Comparison of ENCODE assay signal across 1 cellular context in the genomic region with DNA sequence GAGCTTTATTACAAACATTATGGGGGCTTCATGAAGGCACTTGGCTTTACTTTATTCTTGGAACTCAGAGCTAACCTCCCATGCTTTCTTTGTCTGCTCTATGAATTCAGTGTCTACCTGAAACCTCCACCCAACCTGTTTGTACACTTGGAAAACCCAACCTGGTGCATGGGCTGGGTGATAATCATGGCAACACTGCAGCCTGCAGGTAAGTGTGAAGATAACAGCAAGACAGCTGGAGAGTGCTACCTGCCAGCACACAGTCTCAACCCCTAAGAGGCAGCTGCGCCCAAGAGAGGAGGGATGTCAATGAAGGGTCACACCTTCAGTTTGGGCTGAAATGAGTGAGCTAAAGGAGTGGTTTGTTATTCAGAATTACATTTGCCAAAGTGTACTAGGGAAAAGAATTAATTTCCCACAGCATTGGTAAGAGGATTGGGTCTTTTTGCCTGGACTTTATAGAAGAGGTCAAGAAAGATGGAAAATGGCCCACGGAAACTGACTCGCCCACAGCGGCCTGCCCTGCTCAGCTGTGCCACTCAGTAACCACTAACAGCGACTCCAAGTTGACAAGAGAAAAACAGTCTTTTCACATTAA.
TF ChIP-seq lines count a peak whose summit lies in the region.

No MANE protein-coding gene starts in this region.

TF ChIP-seq in HepG2, 621 proteins besides CTCF, POLR2A, EP300 and RAD21 (continued from another document and continues in another):
- TF ChIP-seq, protein P1, sequence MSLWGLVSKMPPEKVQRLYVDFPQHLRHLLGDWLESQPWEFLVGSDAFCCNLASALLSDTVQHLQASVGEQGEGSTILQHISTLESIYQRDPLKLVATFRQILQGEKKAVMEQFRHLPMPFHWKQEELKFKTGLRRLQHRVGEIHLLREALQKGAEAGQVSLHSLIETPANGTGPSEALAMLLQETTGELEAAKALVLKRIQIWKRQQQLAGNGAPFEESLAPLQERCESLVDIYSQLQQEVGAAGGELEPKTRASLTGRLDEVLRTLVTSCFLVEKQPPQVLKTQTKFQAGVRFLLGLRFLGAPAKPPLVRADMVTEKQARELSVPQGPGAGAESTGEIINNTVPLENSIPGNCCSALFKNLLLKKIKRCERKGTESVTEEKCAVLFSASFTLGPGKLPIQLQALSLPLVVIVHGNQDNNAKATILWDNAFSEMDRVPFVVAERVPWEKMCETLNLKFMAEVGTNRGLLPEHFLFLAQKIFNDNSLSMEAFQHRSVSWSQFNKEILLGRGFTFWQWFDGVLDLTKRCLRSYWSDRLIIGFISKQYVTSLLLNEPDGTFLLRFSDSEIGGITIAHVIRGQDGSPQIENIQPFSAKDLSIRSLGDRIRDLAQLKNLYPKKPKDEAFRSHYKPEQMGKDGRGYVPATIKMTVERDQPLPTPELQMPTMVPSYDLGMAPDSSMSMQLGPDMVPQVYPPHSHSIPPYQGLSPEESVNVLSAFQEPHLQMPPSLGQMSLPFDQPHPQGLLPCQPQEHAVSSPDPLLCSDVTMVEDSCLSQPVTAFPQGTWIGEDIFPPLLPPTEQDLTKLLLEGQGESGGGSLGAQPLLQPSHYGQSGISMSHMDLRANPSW (CRISPR knock-in tag; IDR thresholded peaks at IDR 0.05; ENCODE audit: borderline replicate concordance), result 0 out of 2 replicates have a peak, but pooled peaks have one; percentile 62
- TF ChIP-seq ZNF781 (CRISPR knock-in tag; IDR thresholded peaks at IDR 0.05; ENCODE audit: borderline replicate concordance, not compliant biosample characterization), result no peak
- TF ChIP-seq CSRNP2 (CRISPR knock-in tag; conservative IDR thresholded peaks at IDR 0.05; ENCODE audit: low read depth), result no peak
- no peak for TF ChIP-seq SNRNP70 (IDR thresholded peaks at IDR 0.05; ENCODE audit: low read depth, low read length)
- no peak for TF ChIP-seq E2F1 (CRISPR knock-in tag; IDR thresholded peaks at IDR 0.05)
- TF ChIP-seq, protein P2, sequence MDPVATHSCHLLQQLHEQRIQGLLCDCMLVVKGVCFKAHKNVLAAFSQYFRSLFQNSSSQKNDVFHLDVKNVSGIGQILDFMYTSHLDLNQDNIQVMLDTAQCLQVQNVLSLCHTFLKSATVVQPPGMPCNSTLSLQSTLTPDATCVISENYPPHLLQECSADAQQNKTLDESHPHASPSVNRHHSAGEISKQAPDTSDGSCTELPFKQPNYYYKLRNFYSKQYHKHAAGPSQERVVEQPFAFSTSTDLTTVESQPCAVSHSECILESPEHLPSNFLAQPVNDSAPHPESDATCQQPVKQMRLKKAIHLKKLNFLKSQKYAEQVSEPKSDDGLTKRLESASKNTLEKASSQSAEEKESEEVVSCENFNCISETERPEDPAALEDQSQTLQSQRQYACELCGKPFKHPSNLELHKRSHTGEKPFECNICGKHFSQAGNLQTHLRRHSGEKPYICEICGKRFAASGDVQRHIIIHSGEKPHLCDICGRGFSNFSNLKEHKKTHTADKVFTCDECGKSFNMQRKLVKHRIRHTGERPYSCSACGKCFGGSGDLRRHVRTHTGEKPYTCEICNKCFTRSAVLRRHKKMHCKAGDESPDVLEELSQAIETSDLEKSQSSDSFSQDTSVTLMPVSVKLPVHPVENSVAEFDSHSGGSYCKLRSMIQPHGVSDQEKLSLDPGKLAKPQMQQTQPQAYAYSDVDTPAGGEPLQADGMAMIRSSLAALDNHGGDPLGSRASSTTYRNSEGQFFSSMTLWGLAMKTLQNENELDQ (CRISPR knock-in tag; IDR thresholded peaks at IDR 0.05; ENCODE audit: borderline replicate concordance), result no peak
- TF ChIP-seq ZFP62 (CRISPR knock-in tag; IDR thresholded peaks at IDR 0.05), result no peak
- TF ChIP-seq TCF7L2 (IDR thresholded peaks at IDR 0.05; ENCODE audit: low read depth, low read length), result no peak
- TF ChIP-seq ZSCAN22 (CRISPR knock-in tag; IDR thresholded peaks at IDR 0.05), result 0 out of 2 replicates have a peak, but pooled peaks have one; percentile 25
- no peak for TF ChIP-seq ZNF616 (CRISPR knock-in tag; IDR thresholded peaks at IDR 0.05; ENCODE audit: low read depth)
- TF ChIP-seq ZMYM3 (CRISPR knock-in tag; IDR thresholded peaks at IDR 0.05), result 0 out of 2 replicates have a peak, but pooled peaks have one; percentile 56
- TF ChIP-seq, protein P3, sequence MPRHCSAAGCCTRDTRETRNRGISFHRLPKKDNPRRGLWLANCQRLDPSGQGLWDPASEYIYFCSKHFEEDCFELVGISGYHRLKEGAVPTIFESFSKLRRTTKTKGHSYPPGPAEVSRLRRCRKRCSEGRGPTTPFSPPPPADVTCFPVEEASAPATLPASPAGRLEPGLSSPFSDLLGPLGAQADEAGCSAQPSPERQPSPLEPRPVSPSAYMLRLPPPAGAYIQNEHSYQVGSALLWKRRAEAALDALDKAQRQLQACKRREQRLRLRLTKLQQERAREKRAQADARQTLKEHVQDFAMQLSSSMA (CRISPR knock-in tag; IDR thresholded peaks at IDR 0.05), result 0 out of 2 replicates have a peak, but pooled peaks have one; percentile 32
- TF ChIP-seq MIXL1 (CRISPR knock-in tag; IDR thresholded peaks at IDR 0.05), result peak; percentile 75; the same call in 1 of the 2 replicates
- TF ChIP-seq ZC3H4 (CRISPR knock-in tag; IDR thresholded peaks at IDR 0.05; ENCODE audit: borderline replicate concordance), result no peak
- TF ChIP-seq ZNF282 (IDR thresholded peaks at IDR 0.05; ENCODE audit: partially characterized antibody), result no peak
- TF ChIP-seq, protein P4, sequence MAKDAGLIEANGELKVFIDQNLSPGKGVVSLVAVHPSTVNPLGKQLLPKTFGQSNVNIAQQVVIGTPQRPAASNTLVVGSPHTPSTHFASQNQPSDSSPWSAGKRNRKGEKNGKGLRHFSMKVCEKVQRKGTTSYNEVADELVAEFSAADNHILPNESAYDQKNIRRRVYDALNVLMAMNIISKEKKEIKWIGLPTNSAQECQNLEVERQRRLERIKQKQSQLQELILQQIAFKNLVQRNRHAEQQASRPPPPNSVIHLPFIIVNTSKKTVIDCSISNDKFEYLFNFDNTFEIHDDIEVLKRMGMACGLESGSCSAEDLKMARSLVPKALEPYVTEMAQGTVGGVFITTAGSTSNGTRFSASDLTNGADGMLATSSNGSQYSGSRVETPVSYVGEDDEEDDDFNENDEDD (CRISPR knock-in tag; IDR thresholded peaks at IDR 0.05; ENCODE audit: borderline replicate concordance), result peak; percentile 46; the same call in 1 of the 2 replicates
- no peak for TF ChIP-seq RBM22 (optimal IDR thresholded peaks at IDR 0.05; ENCODE audit: low read length)
- no peak for TF ChIP-seq PAX8 (CRISPR knock-in tag; IDR thresholded peaks at IDR 0.05; ENCODE audit: borderline replicate concordance)
- 0 out of 2 replicates have a peak, but pooled peaks have one; percentile 20 for TF ChIP-seq HNF1A (IDR thresholded peaks at IDR 0.05; ENCODE audit: low read depth)
- no peak for TF ChIP-seq HNF1A (CRISPR knock-in tag; IDR thresholded peaks at IDR 0.05; ENCODE audit: borderline replicate concordance)
- peak; percentile 56; the same call in 1 of the 2 replicates for TF ChIP-seq FOXK1 (CRISPR knock-in tag; IDR thresholded peaks at IDR 0.05; ENCODE audit: borderline replicate concordance, low read depth)
- TF ChIP-seq ZBTB7B (CRISPR knock-in tag; IDR thresholded peaks at IDR 0.05), result no peak
- TF ChIP-seq ZBTB21 (CRISPR knock-in tag; IDR thresholded peaks at IDR 0.05), result no peak
- peak; percentile 75; the same call in 1 of the 2 replicates for TF ChIP-seq KLF6 (CRISPR knock-in tag; IDR thresholded peaks at IDR 0.05)
- TF ChIP-seq ELF3 (CRISPR knock-in tag; IDR thresholded peaks at IDR 0.05), result peak; percentile 69
- TF ChIP-seq ZSCAN21 (CRISPR knock-in tag; IDR thresholded peaks at IDR 0.05; ENCODE audit: borderline replicate concordance), result peak; percentile 79; the same call in 1 of the 2 replicates
- no peak for TF ChIP-seq EEA1 (CRISPR knock-in tag; IDR thresholded peaks at IDR 0.05; ENCODE audit: borderline replicate concordance)
- 0 out of 2 replicates have a peak, but pooled peaks have one; percentile 10 for TF ChIP-seq POGK (CRISPR knock-in tag; conservative IDR thresholded peaks at IDR 0.05)
- peak; percentile 77; the same call in 1 of the 2 replicates for TF ChIP-seq REPIN1 (CRISPR knock-in tag; IDR thresholded peaks at IDR 0.05; ENCODE audit: borderline replicate concordance, low read depth)
- no peak for TF ChIP-seq ASH2L (IDR thresholded peaks at IDR 0.05; ENCODE audit: insufficient read length, low read depth, low read length)
- TF ChIP-seq RFXANK (CRISPR knock-in tag; IDR thresholded peaks at IDR 0.05), result no peak
- TF ChIP-seq, protein P5, sequence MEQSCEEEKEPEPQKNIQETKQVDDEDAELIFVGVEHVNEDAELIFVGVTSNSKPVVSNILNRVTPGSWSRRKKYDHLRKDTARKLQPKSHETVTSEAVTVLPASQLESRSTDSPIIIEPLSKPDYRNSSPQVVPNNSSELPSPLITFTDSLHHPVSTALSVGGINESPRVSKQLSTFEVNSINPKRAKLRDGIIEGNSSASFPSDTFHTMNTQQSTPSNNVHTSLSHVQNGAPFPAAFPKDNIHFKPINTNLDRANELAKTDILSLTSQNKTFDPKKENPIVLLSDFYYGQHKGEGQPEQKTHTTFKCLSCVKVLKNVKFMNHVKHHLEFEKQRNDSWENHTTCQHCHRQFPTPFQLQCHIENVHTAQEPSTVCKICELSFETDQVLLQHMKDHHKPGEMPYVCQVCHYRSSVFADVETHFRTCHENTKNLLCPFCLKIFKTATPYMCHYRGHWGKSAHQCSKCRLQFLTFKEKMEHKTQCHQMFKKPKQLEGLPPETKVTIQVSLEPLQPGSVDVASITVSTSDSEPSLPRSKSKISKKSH (CRISPR knock-in tag; IDR thresholded peaks at IDR 0.05; ENCODE audit: borderline replicate concordance), result no peak
- peak; percentile 49; the same call in 1 of the 2 replicates for TF ChIP-seq RCOR2 (CRISPR knock-in tag; IDR thresholded peaks at IDR 0.05)
- no peak for TF ChIP-seq MXD3 (CRISPR knock-in tag; IDR thresholded peaks at IDR 0.05)
- no peak for TF ChIP-seq ZNF883 (CRISPR knock-in tag; IDR thresholded peaks at IDR 0.05; ENCODE audit: not compliant biosample characterization)
- TF ChIP-seq AHR (CRISPR knock-in tag; IDR thresholded peaks at IDR 0.05), result 0 out of 2 replicates have a peak, but pooled peaks have one; percentile 39
- no peak for TF ChIP-seq SMAD3 (CRISPR knock-in tag; IDR thresholded peaks at IDR 0.05)
- peak; percentile 68; the same call in 1 of the 2 replicates for TF ChIP-seq ZFP1 (CRISPR knock-in tag; IDR thresholded peaks at IDR 0.05)
- peak; percentile 66; the same call in 1 of the 2 replicates for TF ChIP-seq IRF2 (CRISPR knock-in tag; IDR thresholded peaks at IDR 0.05)
- TF ChIP-seq ZFP82 (CRISPR knock-in tag; IDR thresholded peaks at IDR 0.05; ENCODE audit: borderline replicate concordance), result no peak
